Comparison of ENCODE assay signal across 15 cellular contexts in genomic region chr5:13488254-13488931, GRCh38.
"Had no signal": no experiment of that assay in that cellular context is flagged by ENCODE, and none has a peak within 500 bp of the region (broad histone marks: within the 10 kb centered on the region; RNA-seq: fewer than 3 reads in every experiment).

No MANE protein-coding gene starts in this region.

- H3K36me3 ChIP-seq: ascending aorta, left lung, transverse colon, uterus had no signal

- H3K36me3 Mint-ChIP-seq: T-cell had no signal

- H3K4me3 Mint-ChIP-seq: neural crest cell had no signal

- DNase-seq: activated CD4-positive, CD25-positive, alpha-beta regulatory T cell treated with anti-CD3 and anti-CD28 coated beads, Interleukin-2, amount 50 U/mL, for 72 hours; activated naive CD4-positive, alpha-beta T cell; hypothalamus; kidney; left lung; mammary epithelial cell; stimulated activated CD4-positive, alpha-beta T cell treated with anti-CD3 and anti-CD28 coated beads, Interleukin-2, amount 100 ng/mL, for 24 hours; stimulated activated naive CD8-positive, alpha-beta T cell treated with anti-CD3 and anti-CD28 coated beads, Interleukin-15, Interleukin-2, amounts not matched to agents 100 U/mL and 50 U/mL, for 24 hours; T-cell; transverse colon; uterus had no signal

- H3K27me3 Mint-ChIP-seq: progenitor cell of endocrine pancreas, T-cell had no signal

- H3K4me3 ChIP-seq: ascending aorta, coronary artery, left lung, transverse colon, uterus had no signal

- H3K4me1 ChIP-seq: ascending aorta, left lung, transverse colon, uterus had no signal

- H3K9me3 ChIP-seq: ascending aorta, left lung, transverse colon, uterus had no signal

- H3K4me1 Mint-ChIP-seq: neural crest cell had no signal

- ATAC-seq: left lung; stimulated activated naive CD8-positive, alpha-beta T cell treated with anti-CD3 and anti-CD28 coated beads, Interleukin-15, Interleukin-2, amounts not matched to agents 100 U/mL and 50 U/mL, for 24 hours; T-cell had no signal

- H3K27me3 ChIP-seq: ascending aorta, left lung, transverse colon, uterus had no signal

- H3K27ac Mint-ChIP-seq: progenitor cell of endocrine pancreas, T-cell had no signal

- H3K27ac ChIP-seq: ascending aorta, coronary artery, left lung, transverse colon, uterus had no signal
